1 cellular context compared by ENCODE assay signal in genomic region chr1:18640228-18641004, GRCh38.
TF ChIP-seq lines count a peak whose summit lies in the region.

No MANE protein-coding gene starts in this region.

TF ChIP-seq in HEK293, 187 proteins besides CTCF, POLR2A, EP300 and RAD21 (continued from another document):
- TF ChIP-seq, protein P1, sequence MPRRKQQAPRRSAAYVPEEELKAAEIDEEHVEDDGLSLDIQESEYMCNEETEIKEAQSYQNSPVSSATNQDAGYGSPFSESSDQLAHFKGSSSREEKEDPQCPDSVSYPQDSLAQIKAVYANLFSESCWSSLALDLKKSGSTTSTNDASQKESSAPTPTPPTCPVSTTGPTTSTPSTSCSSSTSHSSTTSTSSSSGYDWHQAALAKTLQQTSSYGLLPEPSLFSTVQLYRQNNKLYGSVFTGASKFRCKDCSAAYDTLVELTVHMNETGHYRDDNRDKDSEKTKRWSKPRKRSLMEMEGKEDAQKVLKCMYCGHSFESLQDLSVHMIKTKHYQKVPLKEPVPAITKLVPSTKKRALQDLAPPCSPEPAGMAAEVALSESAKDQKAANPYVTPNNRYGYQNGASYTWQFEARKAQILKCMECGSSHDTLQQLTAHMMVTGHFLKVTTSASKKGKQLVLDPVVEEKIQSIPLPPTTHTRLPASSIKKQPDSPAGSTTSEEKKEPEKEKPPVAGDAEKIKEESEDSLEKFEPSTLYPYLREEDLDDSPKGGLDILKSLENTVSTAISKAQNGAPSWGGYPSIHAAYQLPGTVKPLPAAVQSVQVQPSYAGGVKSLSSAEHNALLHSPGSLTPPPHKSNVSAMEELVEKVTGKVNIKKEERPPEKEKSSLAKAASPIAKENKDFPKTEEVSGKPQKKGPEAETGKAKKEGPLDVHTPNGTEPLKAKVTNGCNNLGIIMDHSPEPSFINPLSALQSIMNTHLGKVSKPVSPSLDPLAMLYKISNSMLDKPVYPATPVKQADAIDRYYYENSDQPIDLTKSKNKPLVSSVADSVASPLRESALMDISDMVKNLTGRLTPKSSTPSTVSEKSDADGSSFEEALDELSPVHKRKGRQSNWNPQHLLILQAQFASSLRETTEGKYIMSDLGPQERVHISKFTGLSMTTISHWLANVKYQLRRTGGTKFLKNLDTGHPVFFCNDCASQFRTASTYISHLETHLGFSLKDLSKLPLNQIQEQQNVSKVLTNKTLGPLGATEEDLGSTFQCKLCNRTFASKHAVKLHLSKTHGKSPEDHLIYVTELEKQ (tag by site-specific recombination; IDR thresholded peaks at IDR 0.05; ENCODE audit: borderline replicate concordance): no peak
- TF ChIP-seq, protein P2, sequence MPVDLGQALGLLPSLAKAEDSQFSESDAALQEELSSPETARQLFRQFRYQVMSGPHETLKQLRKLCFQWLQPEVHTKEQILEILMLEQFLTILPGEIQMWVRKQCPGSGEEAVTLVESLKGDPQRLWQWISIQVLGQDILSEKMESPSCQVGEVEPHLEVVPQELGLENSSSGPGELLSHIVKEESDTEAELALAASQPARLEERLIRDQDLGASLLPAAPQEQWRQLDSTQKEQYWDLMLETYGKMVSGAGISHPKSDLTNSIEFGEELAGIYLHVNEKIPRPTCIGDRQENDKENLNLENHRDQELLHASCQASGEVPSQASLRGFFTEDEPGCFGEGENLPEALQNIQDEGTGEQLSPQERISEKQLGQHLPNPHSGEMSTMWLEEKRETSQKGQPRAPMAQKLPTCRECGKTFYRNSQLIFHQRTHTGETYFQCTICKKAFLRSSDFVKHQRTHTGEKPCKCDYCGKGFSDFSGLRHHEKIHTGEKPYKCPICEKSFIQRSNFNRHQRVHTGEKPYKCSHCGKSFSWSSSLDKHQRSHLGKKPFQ (tag by site-specific recombination; IDR thresholded peaks at IDR 0.05): peak; percentile 94
- no peak for TF ChIP-seq ZNF549 (tag by site-specific recombination; IDR thresholded peaks at IDR 0.05)
- TF ChIP-seq SP3 (tag by site-specific recombination; IDR thresholded peaks at IDR 0.05): no peak
- no peak for TF ChIP-seq ZNF140 (tag by site-specific recombination; IDR thresholded peaks at IDR 0.05)
- no peak for TF ChIP-seq ZNF530 (tag by site-specific recombination; IDR thresholded peaks at IDR 0.05; ENCODE audit: low read depth)
